ENCODE assay signal across 8 cellular contexts in the genomic region with DNA sequence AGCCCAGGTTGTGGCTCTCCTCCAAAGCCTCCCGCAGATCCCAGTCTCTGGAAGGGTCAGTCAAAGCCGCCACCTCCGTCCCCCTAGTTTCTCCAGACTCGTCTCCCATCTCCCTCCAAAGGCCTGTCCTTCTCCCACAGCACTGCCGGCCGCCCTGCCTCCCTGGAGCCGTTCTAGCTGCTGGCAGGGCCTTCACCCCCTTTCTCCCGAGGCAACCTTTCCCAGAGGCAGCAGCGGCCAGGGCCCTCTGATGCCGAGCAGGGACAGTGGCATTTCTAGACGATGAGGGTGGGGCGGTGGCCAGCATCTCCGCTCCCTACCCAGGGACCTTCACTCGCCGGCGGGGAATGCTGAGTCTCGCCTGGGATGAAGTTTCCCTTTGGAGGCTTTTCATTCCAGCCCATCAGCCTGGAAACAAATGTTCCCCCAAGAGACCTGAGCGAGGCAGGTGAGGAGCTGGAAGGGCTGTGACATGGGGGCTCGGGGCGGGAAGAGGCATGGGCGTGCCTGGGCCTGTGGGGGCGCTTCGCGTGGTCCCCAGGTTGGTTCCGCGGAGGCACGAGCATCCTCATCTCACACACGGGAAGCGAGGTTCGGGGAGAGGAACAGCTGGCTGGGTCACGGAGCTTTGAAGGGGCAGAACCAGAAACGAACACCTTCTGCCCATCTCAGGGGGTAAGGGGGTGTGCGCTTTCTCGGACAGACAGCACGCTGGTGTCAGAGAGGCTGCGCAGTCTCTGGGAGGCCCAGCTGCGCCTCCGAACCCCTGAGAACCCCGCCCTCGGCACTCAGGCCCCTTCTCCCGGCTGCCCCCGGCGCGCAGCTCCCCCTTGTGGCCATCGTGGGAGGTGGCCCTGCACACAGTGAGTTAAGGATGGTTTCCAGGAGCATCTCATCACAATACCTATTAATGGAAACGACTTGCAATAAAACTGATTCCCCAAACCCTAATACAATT. TPM values are rescaled to one million over a fixed set of nuclear protein-coding genes. Genes with fewer than 3 reads are reported as not detected.
DNase-seq lines count a peak whose midpoint lies in the region; ATAC-seq, FAIRE-seq and TF ChIP-seq lines count a peak whose summit lies in the region.

No MANE protein-coding gene starts in this region.

- intact Hi-C loops in MCF 10A (cut with micrococcal nuclease) (no loop called here), breast epithelium (cut with DNase I; ENCODE audit: low total_unique reads) (loop anchor here (5.0 kb wide), 1 partner anchor 76 kb away; the partner anchor contains the start of gene GDPD5), transverse colon (cut with DNase I; ENCODE audit: low total_unique reads) (no loop called here)

- in situ Hi-C loops in transverse colon (cut with MboI; ENCODE audit: low pct_ligation_motif_present in 1 of 4, low pct_unique_long_range_greater_than_20kb in 1 of 4, low sequenced_read_pairs in 3 of 4): no loop called here

- CTCF ChIA-PET in MCF 10A (lab: Yijun Ruan, JAX): interaction anchor here (0.6 to 2.3 kb wide), 4 partner anchors 49 to 108 kb away, joined by 3 to 7 read pairs (median 4); no protein-coding TSS in a partner anchor
- CTCF ChIA-PET in activated CD4-positive, alpha-beta memory T cell treated with anti-CD3 and anti-CD28 coated beads, Interleukin-2, amount 10 ng/mL, durations not matched to agents 7 days and 5 days (lab: Charles Lee): interaction anchor here (0.9 to 2.2 kb wide), 8 partner anchors 10 to 173 kb away, joined by 3 to 8 read pairs (median 3); no protein-coding TSS in a partner anchor

- H3K36me3 ChIP-seq in breast epithelium (no peaks in the 10 kb centered on the region), transverse colon (no peaks in the 10 kb centered on the region)

- WGBS in transverse colon (ENCODE audit: low coverage in 1 of 2), 2 donors: 79 to 93% methylated on average over 10 to 46 of the region's 46 CpGs

- TF ChIP-seq POLR2A in breast epithelium (IDR thresholded peaks at IDR 0.05): no peak
- TF ChIP-seq POLR2A in transverse colon (IDR thresholded peaks at IDR 0.05): no peak

- TF ChIP-seq EP300 in transverse colon (IDR thresholded peaks at IDR 0.05; ENCODE audit: low read depth): no peak

- POLR2A ChIA-PET in MCF 10A (lab: Yijun Ruan, JAX): no interaction called here
- POLR2A ChIA-PET in activated CD4-positive, alpha-beta memory T cell treated with anti-CD3 and anti-CD28 coated beads, Interleukin-2, amount 10 ng/mL, durations not matched to agents 7 days and 5 days (lab: Charles Lee): no interaction called here

- H3K27ac Mint-ChIP-seq in MCF 10A (ENCODE audit: low read depth, unreplicated experiment): no peak overlapping the region
- no peak overlapping the region for H3K27ac Mint-ChIP-seq in activated CD4-positive, alpha-beta memory T cell treated with anti-CD3 and anti-CD28 coated beads, Interleukin-2, amount 10 ng/mL, durations not matched to agents 7 days and 5 days
- no peak overlapping the region for H3K27ac Mint-ChIP-seq in glutamatergic neuron (ENCODE audit: unreplicated experiment)

- BruUV-seq in MCF 10A (replicated peaks; lab: Mats Ljungman, UMichigan): no TSS peak

- H3K4me3 ChIP-seq in breast epithelium: no peak overlapping the region
- no peak overlapping the region for H3K4me3 ChIP-seq in transverse colon

- H3K27me3 ChIP-seq in breast epithelium: no peaks in the 10 kb centered on the region
- no peaks in the 10 kb centered on the region for H3K27me3 ChIP-seq in transverse colon

- H3K36me3 Mint-ChIP-seq in MCF 10A (ENCODE audit: insufficient read depth, unreplicated experiment): peaks cover 5% of the 10 kb centered on the region
- peaks cover 11% of the 10 kb centered on the region for H3K36me3 Mint-ChIP-seq in activated CD4-positive, alpha-beta memory T cell treated with anti-CD3 and anti-CD28 coated beads, Interleukin-2, amount 10 ng/mL, durations not matched to agents 7 days and 5 days (ENCODE audit: low read depth)
- H3K36me3 Mint-ChIP-seq in glutamatergic neuron (ENCODE audit: unreplicated experiment): no peaks in the 10 kb centered on the region

- H3K4me1 ChIP-seq in breast epithelium: no peaks in the 10 kb centered on the region
- H3K4me1 ChIP-seq in transverse colon: no peaks in the 10 kb centered on the region

- H3K9me3 ChIP-seq in breast epithelium (no peaks in the 10 kb centered on the region), transverse colon (no peaks in the 10 kb centered on the region)

- H3K27me3 Mint-ChIP-seq in MCF 10A (ENCODE audit: insufficient read depth, unreplicated experiment) (no peaks in the 10 kb centered on the region), glutamatergic neuron (ENCODE audit: unreplicated experiment) (peaks cover 4% of the 10 kb centered on the region)
- H3K27me3 Mint-ChIP-seq in activated CD4-positive, alpha-beta memory T cell treated with anti-CD3 and anti-CD28 coated beads, Interleukin-2, amount 10 ng/mL, durations not matched to agents 7 days and 5 days: no peaks in the 10 kb centered on the region

- no peaks in the 10 kb centered on the region for H3K4me1 Mint-ChIP-seq in MCF 10A (ENCODE audit: insufficient read depth, unreplicated experiment)
- no peaks in the 10 kb centered on the region for H3K4me1 Mint-ChIP-seq in activated CD4-positive, alpha-beta memory T cell treated with anti-CD3 and anti-CD28 coated beads, Interleukin-2, amount 10 ng/mL, durations not matched to agents 7 days and 5 days
- peaks cover 9% of the 10 kb centered on the region for H3K4me1 Mint-ChIP-seq in glutamatergic neuron (ENCODE audit: low read depth, unreplicated experiment)

- FAIRE-seq in frontal cortex (lab: Jason Lieb, UNC): no peak

- DNase-seq in MCF 10A (ENCODE audit: unreplicated experiment) (peak; percentile 17), breast epithelium (ENCODE audit: low spot score in 2 of 2) (no peak), glutamatergic neuron (peak; percentile 71), transverse colon (no peak), frontal cortex (ENCODE audit: low spot score in 2 of 2) (no peak), NCI-H345 treated with DMSO at 0.1 percent for 48 hours (lab: John Stamatoyannopoulos, UW; ENCODE audit: unreplicated experiment) (no peak)
- peak; percentile 38 for DNase-seq in activated CD4-positive, alpha-beta memory T cell treated with anti-CD3 and anti-CD28 coated beads, Interleukin-2, amount 10 ng/mL, durations not matched to agents 7 days and 5 days

- peak; percentile 52 for TF ChIP-seq CTCF in MCF 10A (IDR thresholded peaks at IDR 0.05; ENCODE audit: unreplicated experiment)
- TF ChIP-seq CTCF in breast epithelium (IDR thresholded peaks at IDR 0.05): no peak
- TF ChIP-seq CTCF in glutamatergic neuron (IDR thresholded peaks at IDR 0.05; ENCODE audit: partially characterized antibody, unreplicated experiment): peak; percentile 89
- peak in 4 of 5 experiments; percentile 15 to 47 (median 36) for TF ChIP-seq CTCF in transverse colon (IDR thresholded peaks at IDR 0.05)

- H3K27ac ChIP-seq in breast epithelium: no peak overlapping the region
- no peak overlapping the region for H3K27ac ChIP-seq in transverse colon

- ATAC-seq in HG02678 (IDR thresholded peaks at IDR 0.05; ENCODE audit: unreplicated experiment): no peak

- H3K4me3 Mint-ChIP-seq in MCF 10A (ENCODE audit: unreplicated experiment): no peak overlapping the region
- no peak overlapping the region for H3K4me3 Mint-ChIP-seq in activated CD4-positive, alpha-beta memory T cell treated with anti-CD3 and anti-CD28 coated beads, Interleukin-2, amount 10 ng/mL, durations not matched to agents 7 days and 5 days
- H3K4me3 Mint-ChIP-seq in glutamatergic neuron (ENCODE audit: unreplicated experiment): no peak overlapping the region

- no peaks in the 10 kb centered on the region for H3K9me3 Mint-ChIP-seq in MCF 10A (ENCODE audit: unreplicated experiment)
- H3K9me3 Mint-ChIP-seq in activated CD4-positive, alpha-beta memory T cell treated with anti-CD3 and anti-CD28 coated beads, Interleukin-2, amount 10 ng/mL, durations not matched to agents 7 days and 5 days: no peaks in the 10 kb centered on the region
- no peaks in the 10 kb centered on the region for H3K9me3 Mint-ChIP-seq in glutamatergic neuron (ENCODE audit: unreplicated experiment)

RNA-seq across cellular contexts. Expression of gene KLHL35, which starts 18.1 kb away (rescaled TPM):
- total RNA-seq in MCF 10A (2022) (not detected in 2 replicates), breast epithelium (1 to 10 TPM; 1.6 to 2.7 (median 2.6) TPM), glutamatergic neuron (ENCODE audit: unreplicated experiment) (41.4 TPM), transverse colon (under 1 TPM in 2 of 4 donors, not detected in 2; 0.27 to 0.32 TPM), frontal cortex (28.5 TPM)
- total RNA-seq in activated CD4-positive, alpha-beta memory T cell treated with anti-CD3 and anti-CD28 coated beads, Interleukin-2, amount 10 ng/mL, durations not matched to agents 7 days and 5 days: 1 to 10 TPM in 1 of 2 experiments, under 1 TPM in 1; 0.60 to 1.0 TPM

RNA-seq across cellular contexts. Expression of gene RPS3, which starts 51.8 kb away (rescaled TPM):
- total RNA-seq in MCF 10A (2022) (3,172 and 3,444 TPM in 2 replicates), breast epithelium (1,000 to 10,000 TPM; 1,024 to 2,406 (median 1,978) TPM), glutamatergic neuron (ENCODE audit: unreplicated experiment) (1,391 TPM), transverse colon (1,000 to 10,000 TPM in 1 of 4 donors, 100 to 1,000 TPM in 3; 492 to 1,045 (median 813) TPM), frontal cortex (1,354 TPM)
- 1,000 to 10,000 TPM; 2,828 to 2,853 TPM for total RNA-seq in activated CD4-positive, alpha-beta memory T cell treated with anti-CD3 and anti-CD28 coated beads, Interleukin-2, amount 10 ng/mL, durations not matched to agents 7 days and 5 days

Comparison
In these comparisons a context has a peak if more than half of its experiments do, and no peak if none do; other contexts are left out.
1. DNase-seq: peak in MCF 10A (single experiment), activated CD4-positive, alpha-beta memory T cell treated with anti-CD3 and anti-CD28 coated beads, Interleukin-2, amount 10 ng/mL, durations not matched to agents 7 days and 5 days (single experiment) and glutamatergic neuron (single experiment); none in breast epithelium (0 of 2), transverse colon (single experiment), frontal cortex (0 of 2) and NCI-H345 treated with DMSO at 0.1 percent for 48 hours (single experiment).
2. CTCF ChIP-seq: peak in MCF 10A (single experiment), glutamatergic neuron (single experiment) and transverse colon (4 of 5); none in breast epithelium (0 of 3).